ENCODE assay signal across 1 cellular context in genomic region chr2:12126325-12126724, GRCh38.
TF ChIP-seq lines count a peak whose summit lies in the region.

No MANE protein-coding gene starts in this region.

TF ChIP-seq in WTC11, 78 proteins besides CTCF, POLR2A, EP300 and RAD21 (continued from another document):
- TF ChIP-seq FOXP4 (CRISPR knock-in tag; IDR thresholded peaks at IDR 0.05), result no peak
- TF ChIP-seq ZNF532 (CRISPR knock-in tag; IDR thresholded peaks at IDR 0.05; ENCODE audit: borderline replicate concordance), result no peak
- no peak for TF ChIP-seq FOXP1 (CRISPR knock-in tag; IDR thresholded peaks at IDR 0.05; ENCODE audit: borderline replicate concordance)
- TF ChIP-seq ETV6 (CRISPR knock-in tag; IDR thresholded peaks at IDR 0.05), result no peak
- no peak for TF ChIP-seq ZNF423 (CRISPR knock-in tag; IDR thresholded peaks at IDR 0.05)
